ENCODE assay signal across 1 cellular context in the genomic region with DNA sequence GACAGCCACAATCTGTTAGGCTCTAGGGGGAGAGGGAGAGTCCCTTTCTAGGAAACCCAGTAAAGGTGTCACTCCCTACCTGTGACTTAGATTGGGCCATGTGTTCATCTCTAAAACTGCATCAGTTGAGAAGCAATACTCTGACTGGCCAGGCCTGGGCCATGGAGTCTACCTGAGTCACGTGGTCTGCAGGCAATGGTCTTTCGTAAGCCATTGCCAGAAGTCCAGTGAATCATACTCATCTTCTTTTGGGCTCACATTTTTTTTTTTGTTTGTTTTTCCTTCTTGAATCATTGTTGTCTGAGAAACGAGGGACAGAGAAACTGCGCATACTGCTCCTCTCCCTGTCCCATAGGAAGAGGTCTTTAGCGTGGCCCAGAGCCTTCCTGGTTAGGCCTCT.
TF ChIP-seq lines count a peak whose summit lies in the region.

No MANE protein-coding gene starts in this region.

TF ChIP-seq in HepG2, 621 proteins besides CTCF, POLR2A, EP300 and RAD21 (continued from another document):
- TF ChIP-seq, protein P1, sequence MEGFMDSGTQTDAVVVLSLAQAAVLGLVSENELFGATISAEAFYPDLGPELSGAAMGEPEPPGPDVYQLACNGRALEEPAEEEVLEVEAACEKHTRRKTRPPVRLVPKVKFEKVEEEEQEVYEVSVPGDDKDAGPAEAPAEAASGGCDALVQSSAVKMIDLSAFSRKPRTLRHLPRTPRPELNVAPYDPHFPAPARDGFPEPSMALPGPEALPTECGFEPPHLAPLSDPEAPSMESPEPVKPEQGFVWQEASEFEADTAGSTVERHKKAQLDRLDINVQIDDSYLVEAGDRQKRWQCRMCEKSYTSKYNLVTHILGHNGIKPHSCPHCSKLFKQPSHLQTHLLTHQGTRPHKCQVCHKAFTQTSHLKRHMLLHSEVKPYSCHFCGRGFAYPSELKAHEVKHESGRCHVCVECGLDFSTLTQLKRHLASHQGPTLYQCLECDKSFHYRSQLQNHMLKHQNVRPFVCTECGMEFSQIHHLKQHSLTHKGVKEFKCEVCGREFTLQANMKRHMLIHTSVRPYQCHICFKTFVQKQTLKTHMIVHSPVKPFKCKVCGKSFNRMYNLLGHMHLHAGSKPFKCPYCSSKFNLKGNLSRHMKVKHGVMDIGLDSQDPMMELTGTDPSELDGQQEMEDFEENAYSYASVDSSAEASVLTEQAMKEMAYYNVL (CRISPR knock-in tag; IDR thresholded peaks at IDR 0.05; ENCODE audit: borderline replicate concordance): no peak
- TF ChIP-seq HHEX (CRISPR knock-in tag; IDR thresholded peaks at IDR 0.05) (no peak), FOSL2 (CRISPR knock-in tag; IDR thresholded peaks at IDR 0.05) (peak; percentile 82)
TF ChIP-seq in HepG2: peak in this region for 5.
